ENCODE assay signal across 2 cellular contexts in genomic region chr2:234357666-234358065, GRCh38.
TF ChIP-seq lines count a peak whose summit lies in the region.

No MANE protein-coding gene starts in this region.

TF ChIP-seq in A549, 52 proteins besides CTCF, POLR2A, EP300 and RAD21 (continued from another document):
- TF ChIP-seq CBX8 (IDR thresholded peaks at IDR 0.05), result no peak
- TF ChIP-seq FOXS1 (CRISPR knock-in tag; IDR thresholded peaks at IDR 0.05), result no peak
- no peak for TF ChIP-seq CHD4 (IDR thresholded peaks at IDR 0.05; ENCODE audit: borderline replicate concordance)
- TF ChIP-seq RFX5 (IDR thresholded peaks at IDR 0.05), result no peak
- no peak for TF ChIP-seq FOSL2 (IDR thresholded peaks at IDR 0.05)
- no peak for TF ChIP-seq FOSL2 (CRISPR knock-in tag; IDR thresholded peaks at IDR 0.05)
- no peak for TF ChIP-seq CEBPB (IDR thresholded peaks at IDR 0.05)
- no peak for TF ChIP-seq POLR2AphosphoS2 (conservative IDR thresholded peaks at IDR 0.05; ENCODE audit: low read length)
- TF ChIP-seq SMC3 (IDR thresholded peaks at IDR 0.05), result no peak
- TF ChIP-seq, protein P1, sequence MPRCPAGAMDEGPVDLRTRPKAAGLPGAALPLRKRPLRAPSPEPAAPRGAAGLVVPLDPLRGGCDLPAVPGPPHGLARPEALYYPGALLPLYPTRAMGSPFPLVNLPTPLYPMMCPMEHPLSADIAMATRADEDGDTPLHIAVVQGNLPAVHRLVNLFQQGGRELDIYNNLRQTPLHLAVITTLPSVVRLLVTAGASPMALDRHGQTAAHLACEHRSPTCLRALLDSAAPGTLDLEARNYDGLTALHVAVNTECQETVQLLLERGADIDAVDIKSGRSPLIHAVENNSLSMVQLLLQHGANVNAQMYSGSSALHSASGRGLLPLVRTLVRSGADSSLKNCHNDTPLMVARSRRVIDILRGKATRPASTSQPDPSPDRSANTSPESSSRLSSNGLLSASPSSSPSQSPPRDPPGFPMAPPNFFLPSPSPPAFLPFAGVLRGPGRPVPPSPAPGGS (IDR thresholded peaks at IDR 0.05), result no peak
- TF ChIP-seq HDAC2 (IDR thresholded peaks at IDR 0.05), result no peak
- TF ChIP-seq RNF2 (IDR thresholded peaks at IDR 0.05; ENCODE audit: borderline replicate concordance, low read depth), result no peak
- no peak for TF ChIP-seq BHLHE40 (IDR thresholded peaks at IDR 0.05; ENCODE audit: low read depth, low read length)
- TF ChIP-seq RARB (CRISPR knock-in tag; IDR thresholded peaks at IDR 0.05), result no peak
- TF ChIP-seq, protein P2, sequence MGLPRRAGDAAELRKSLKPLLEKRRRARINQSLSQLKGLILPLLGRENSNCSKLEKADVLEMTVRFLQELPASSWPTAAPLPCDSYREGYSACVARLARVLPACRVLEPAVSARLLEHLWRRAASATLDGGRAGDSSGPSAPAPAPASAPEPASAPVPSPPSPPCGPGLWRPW (IDR thresholded peaks at IDR 0.05), result no peak
TF ChIP-seq in A549: peak in this region for 0.

TF ChIP-seq in H1, 55 proteins besides CTCF, POLR2A, EP300 and RAD21 (continued from another document):
- TF ChIP-seq TAF1 (IDR thresholded peaks at IDR 0.05; ENCODE audit: low read depth, low read length), result no peak
- TF ChIP-seq BCL11A (IDR thresholded peaks at IDR 0.05; ENCODE audit: low read depth in 2 of 2, low read length in 2 of 2), result no peak
- TF ChIP-seq SP4 (IDR thresholded peaks at IDR 0.05; ENCODE audit: low read length), result no peak
- no peak for TF ChIP-seq CREB1 (IDR thresholded peaks at IDR 0.05)
- TF ChIP-seq CHD2 (IDR thresholded peaks at IDR 0.05; ENCODE audit: low read length), result no peak
- TF ChIP-seq SIN3A (conservative IDR thresholded peaks at IDR 0.05 in 1 of 2, IDR thresholded peaks at IDR 0.05 in 1 of 2; ENCODE audit: low read depth in 1 of 2, low read length in 2 of 2), result no peak
- no peak for TF ChIP-seq TCF12 (IDR thresholded peaks at IDR 0.05; ENCODE audit: low read depth, low read length)
- no peak for TF ChIP-seq SUZ12 (IDR thresholded peaks at IDR 0.05; ENCODE audit: low read length)
- no peak for TF ChIP-seq HDAC2 (IDR thresholded peaks at IDR 0.05; ENCODE audit: borderline replicate concordance in 1 of 2, low read depth in 2 of 2, low read length in 2 of 2)
- no peak for TF ChIP-seq TEAD4 (IDR thresholded peaks at IDR 0.05; ENCODE audit: low read depth, low read length)
- no peak for TF ChIP-seq GABPA (IDR thresholded peaks at IDR 0.05; ENCODE audit: borderline replicate concordance, insufficient read depth, low read length)
- no peak for TF ChIP-seq RFX5 (IDR thresholded peaks at IDR 0.05; ENCODE audit: borderline replicate concordance, low read depth, low read length)
- TF ChIP-seq CBX5 (IDR thresholded peaks at IDR 0.05; ENCODE audit: low read depth, low read length), result no peak
